Comparison of ENCODE assay signal across 17 cellular contexts in genomic region chr6:121302882-121303281, GRCh38. TPM values are rescaled to one million over a fixed set of nuclear protein-coding genes. Genes with fewer than 3 reads are reported as not detected.
DNase-seq lines count a peak whose midpoint lies in the region; ATAC-seq and TF ChIP-seq lines count a peak whose summit lies in the region.
"Had no signal": no experiment of that assay in that cellular context is flagged by ENCODE, and none has a peak within 500 bp of the region (broad histone marks: within the 10 kb centered on the region; RNA-seq: fewer than 3 reads in every experiment).

No MANE protein-coding gene starts in this region.

- intact Hi-C loops in A673 (cut with micrococcal nuclease; ENCODE audit: unreplicated experiment): no loop called here

- POLR2A ChIA-PET in A673 (lab: Charles Lee; ENCODE audit: low non-redundant PET): interaction anchor here (0.7 kb wide), 2 partner anchors 12 to 39 kb away, joined by 3 read pairs; no protein-coding TSS in a partner anchor

- no peak overlapping the region for H2AFZ ChIP-seq in neural progenitor cell (replicated peaks)

- H3K27me3 ChIP-seq in neural progenitor cell (no peaks in the 10 kb centered on the region), A673 (replicated peaks; ENCODE audit: insufficient read depth, low read depth, low read length, poor library complexity) (no peaks in the 10 kb centered on the region)
- H3K27me3 ChIP-seq: cardiac muscle cell, foreskin keratinocyte, SJSA1 had no signal

- no peaks in the 10 kb centered on the region for H3F3A ChIP-seq in neural progenitor cell (ENCODE audit: low read depth)

- no peaks in the 10 kb centered on the region for H3K9me3 Mint-ChIP-seq in neural progenitor cell

- H3K4me1 ChIP-seq in neural progenitor cell: no peaks in the 10 kb centered on the region
- H3K4me1 ChIP-seq in A673 (ENCODE audit: insufficient read depth, low read length, poor library complexity, severe bottlenecking): no peaks in the 10 kb centered on the region
- H3K4me1 ChIP-seq: foreskin keratinocyte, SJSA1 had no signal

- H3K79me2 ChIP-seq in neural progenitor cell (ENCODE audit: low read depth): no peaks in the 10 kb centered on the region

- no peak overlapping the region for H3K9ac ChIP-seq in neural progenitor cell

- H3K4me3 Mint-ChIP-seq in neural progenitor cell: no peak overlapping the region
- H3K4me3 Mint-ChIP-seq: activated CD8-positive, alpha-beta T cell treated with anti-CD3 and anti-CD28 coated beads, Interleukin-2, amount 10 ng/mL, durations not matched to agents 7 days and 5 days; B cell had no signal

- no peaks in the 10 kb centered on the region for H4K20me1 ChIP-seq in neural progenitor cell (ENCODE audit: low read depth)

- H3K4me3 ChIP-seq in neural progenitor cell (no peak overlapping the region), A673 (ENCODE audit: low read depth, low read length, poor library complexity, severe bottlenecking) (no peak overlapping the region)
- H3K4me3 ChIP-seq: cardiac muscle cell, lung, SJSA1 had no signal

- no peak overlapping the region for H3K27ac Mint-ChIP-seq in neural progenitor cell
- H3K27ac Mint-ChIP-seq: activated CD8-positive, alpha-beta T cell treated with anti-CD3 and anti-CD28 coated beads, Interleukin-2, amount 10 ng/mL, durations not matched to agents 7 days and 5 days; B cell had no signal

- no peaks in the 10 kb centered on the region for H3K27me3 Mint-ChIP-seq in neural progenitor cell (ENCODE audit: insufficient read depth, low read depth)
- H3K27me3 Mint-ChIP-seq: B cell had no signal

- H3K27ac ChIP-seq in neural progenitor cell (no peak overlapping the region), A673 (ENCODE audit: low read depth, low read length, poor library complexity, severe bottlenecking) (no peak overlapping the region)
- H3K27ac ChIP-seq: cardiac muscle cell, foreskin keratinocyte, SJSA1 had no signal

- no TSS peak for BruUV-seq in A673 (replicated peaks; lab: Mats Ljungman, UMichigan)

- H3K36me3 Mint-ChIP-seq in neural progenitor cell: peaks cover 7% of the 10 kb centered on the region

- no peak for DNase-seq in neural progenitor cell (ENCODE audit: low spot score)
- no peak for DNase-seq in activated effector memory CD4-positive, alpha-beta T cell treated with Interleukin-2 at 50 U/mL for 16 hours
- no peak for DNase-seq in T1000 (lab: John Stamatoyannopoulos, UW)
- no peak for DNase-seq in A673 (ENCODE audit: low spot score)
- DNase-seq: activated CD8-positive, alpha-beta T cell treated with anti-CD3 and anti-CD28 coated beads, Interleukin-2, amount 10 ng/mL, durations not matched to agents 7 days and 5 days; activated naive CD4-positive, alpha-beta T cell; DMS153; foreskin keratinocyte; stimulated activated naive CD4-positive, alpha-beta T cell treated with Interleukin-2 at 50 U/mL for 16 hours had no signal

- H3K36me3 ChIP-seq in neural progenitor cell: no peaks in the 10 kb centered on the region
- no peaks in the 10 kb centered on the region for H3K36me3 ChIP-seq in A673 (ENCODE audit: insufficient read depth, low read length, poor library complexity, severe bottlenecking)
- H3K36me3 ChIP-seq: cardiac muscle cell, SJSA1 had no signal

- H3K4me2 ChIP-seq in neural progenitor cell: no peak overlapping the region

- H3K9me3 ChIP-seq in neural progenitor cell (ENCODE audit: low read depth) (no peaks in the 10 kb centered on the region), A673 (ENCODE audit: low read depth, low read length, poor library complexity, severe bottlenecking) (no peaks in the 10 kb centered on the region)
- H3K9me3 ChIP-seq: SJSA1 had no signal

- H3K4me1 Mint-ChIP-seq in neural progenitor cell: peaks cover 3% of the 10 kb centered on the region
- H3K4me1 Mint-ChIP-seq: B cell had no signal

- TF ChIP-seq CTCF in neural progenitor cell (IDR thresholded peaks at IDR 0.05) (no peak), A673 (conservative IDR thresholded peaks at IDR 0.05; ENCODE audit: low read depth, low read length) (no peak)

- CTCF ChIA-PET in A673 (lab: Charles Lee): no interaction called here

- peak; percentile 60 for ATAC-seq in GM18520 (IDR thresholded peaks at IDR 0.05; ENCODE audit: unreplicated experiment)
- ATAC-seq in GM19463 (IDR thresholded peaks at IDR 0.05; ENCODE audit: unreplicated experiment): peak; percentile 77
- ATAC-seq in HG02623 (IDR thresholded peaks at IDR 0.05; ENCODE audit: unreplicated experiment): peak; percentile 67
- peak; percentile 82 for ATAC-seq in HG03342 (IDR thresholded peaks at IDR 0.05; ENCODE audit: unreplicated experiment)
- ATAC-seq: activated CD8-positive, alpha-beta T cell treated with anti-CD3 and anti-CD28 coated beads, Interleukin-2, amount 10 ng/mL, durations not matched to agents 7 days and 5 days; foreskin keratinocyte had no signal

RNA-seq across cellular contexts. Expression of gene TBC1D32, which starts 31.4 kb away (rescaled TPM):
- total RNA-seq in neural progenitor cell (ENCODE audit: low replicate concordance) (18.9 and 29.7 TPM in 2 replicates), A673 (2021) (10.4 and 12.7 TPM in 2 replicates)
